8 cellular contexts compared by ENCODE assay signal in the genomic region with DNA sequence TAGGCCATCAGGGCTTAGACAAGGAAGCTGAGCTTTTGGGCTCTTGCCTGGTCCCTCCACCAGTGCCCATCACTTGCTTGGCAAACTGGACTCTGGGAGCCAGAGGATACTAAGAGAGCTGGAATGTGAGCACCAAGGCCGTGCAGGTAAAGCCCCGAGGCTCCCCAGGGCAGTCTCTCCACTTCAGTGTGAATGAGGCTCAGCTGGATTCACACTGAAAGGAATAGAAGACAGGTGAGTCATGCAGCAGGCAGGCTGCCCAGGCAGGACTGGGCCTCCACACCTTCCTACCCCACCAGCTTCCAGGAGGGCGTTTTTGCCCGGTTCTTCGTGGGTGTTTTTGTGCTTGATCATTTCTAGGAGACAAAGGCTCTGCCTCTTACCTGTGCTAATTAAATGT. TPM values are rescaled to one million over a fixed set of nuclear protein-coding genes. Genes with fewer than 3 reads are reported as not detected.
DNase-seq lines count a peak whose midpoint lies in the region; ATAC-seq and TF ChIP-seq lines count a peak whose summit lies in the region.

No MANE protein-coding gene starts in this region.

- no peaks in the 10 kb centered on the region for H3K4me1 Mint-ChIP-seq in CD4-positive, alpha-beta memory T cell

- no peaks in the 10 kb centered on the region for H3K36me3 Mint-ChIP-seq in CD4-positive, alpha-beta memory T cell

- POLR2A ChIA-PET in HEK293 (lab: Yijun Ruan, JAX), result no interaction called here
- POLR2A ChIA-PET in CD4-positive, alpha-beta memory T cell (lab: Charles Lee; ENCODE audit: partially characterized antibody), result no interaction called here

- no peak for ATAC-seq in GM18867 (IDR thresholded peaks at IDR 0.05; ENCODE audit: unreplicated experiment)

- no peak overlapping the region for H3K27ac ChIP-seq in HEK293 (ENCODE audit: extremely low read depth, low read depth, low read length)
- H3K27ac ChIP-seq in esophagus squamous epithelium, result peak overlapping the region in 3 of 4 donors; percentile 24 to 73 (median 52)
- H3K27ac ChIP-seq in smooth muscle cell (ENCODE audit: low read depth), result peak overlapping the region; percentile 82
- no peak overlapping the region for H3K27ac ChIP-seq in CD4-positive, alpha-beta memory T cell (ENCODE audit: low read depth, low read length)

- H3K36me3 ChIP-seq in HEK293 (ENCODE audit: control insufficient read depth in 2 of 2, insufficient read depth in 1 of 2, low read length in 2 of 2) (no peaks in the 10 kb centered on the region), esophagus squamous epithelium (no peaks in the 10 kb centered on the region), smooth muscle cell (ENCODE audit: low read depth) (no peaks in the 10 kb centered on the region)
- H3K36me3 ChIP-seq in CD4-positive, alpha-beta memory T cell (ENCODE audit: insufficient read depth, low read length), result no peaks in the 10 kb centered on the region

- H3K9me3 ChIP-seq in HEK293 (ENCODE audit: control insufficient read depth, insufficient read depth, low read depth, low read length) (no peaks in the 10 kb centered on the region), esophagus squamous epithelium (peaks cover 0 to 3% (median 0%) of the 10 kb centered on the region in 3 donors), smooth muscle cell (replicated peaks; ENCODE audit: low read depth) (no peaks in the 10 kb centered on the region)
- no peaks in the 10 kb centered on the region for H3K9me3 ChIP-seq in CD4-positive, alpha-beta memory T cell (ENCODE audit: control insufficient read depth in 1 of 2, low read length in 2 of 2)

- no peak overlapping the region for H3K9ac ChIP-seq in smooth muscle cell (ENCODE audit: low read depth)

- 21 to 47% methylated on average over 5 of the region's 5 CpGs for WGBS in esophagus squamous epithelium, 2 donors
- 15% methylated on average over 5 of the region's 5 CpGs for WGBS in smooth muscle cell (ENCODE audit: low lambda C conversion rate)

- H3K27me3 ChIP-seq in esophagus squamous epithelium, result peaks cover 0 to 29% (median 0%) of the 10 kb centered on the region in 4 donors
- no peaks in the 10 kb centered on the region for H3K27me3 ChIP-seq in smooth muscle cell (ENCODE audit: low read depth)
- peaks cover 4% of the 10 kb centered on the region for H3K27me3 ChIP-seq in CD4-positive, alpha-beta memory T cell (ENCODE audit: insufficient read depth, low read length)

- H3K4me3 Mint-ChIP-seq in CD4-positive, alpha-beta memory T cell, result no peak overlapping the region

- no peak overlapping the region for H2AFZ ChIP-seq in smooth muscle cell (ENCODE audit: low read depth)

- no peaks in the 10 kb centered on the region for H4K20me1 ChIP-seq in smooth muscle cell (ENCODE audit: low read depth)

- no peak overlapping the region for H3K4me3 ChIP-seq in HEK293 (ENCODE audit: low read depth, low read length)
- no peak overlapping the region for H3K4me3 ChIP-seq in esophagus squamous epithelium
- no peak overlapping the region for H3K4me3 ChIP-seq in smooth muscle cell
- no peak overlapping the region for H3K4me3 ChIP-seq in CD4-positive, alpha-beta memory T cell (ENCODE audit: low read length in 2 of 2)

- intact Hi-C loops in esophagus squamous epithelium (cut with DNase I), result no loop called here
- intact Hi-C loops in CD4-positive, alpha-beta memory T cell (cut with micrococcal nuclease), result no loop called here

- no peak overlapping the region for H3K27ac Mint-ChIP-seq in CD4-positive, alpha-beta memory T cell

- CTCF ChIA-PET in HEK293 (lab: Yijun Ruan, JAX), result no interaction called here
- CTCF ChIA-PET in CD4-positive, alpha-beta memory T cell (lab: Charles Lee; ENCODE audit: partially characterized antibody), result no interaction called here

- H3K27me3 Mint-ChIP-seq in CD4-positive, alpha-beta memory T cell, result peaks cover 31 to 51% of the 10 kb centered on the region in 2 donors

- no peaks in the 10 kb centered on the region for H3F3A ChIP-seq in smooth muscle cell (ENCODE audit: low read depth)

- peaks cover 0 to 9% (median under 1%) of the 10 kb centered on the region in 8 donors for H3K9me3 Mint-ChIP-seq in CD4-positive, alpha-beta memory T cell

- H3K4me1 ChIP-seq in HEK293 (ENCODE audit: control insufficient read depth, insufficient read depth, low read length), result no peaks in the 10 kb centered on the region
- H3K4me1 ChIP-seq in esophagus squamous epithelium, result peaks cover 6 to 38% (median 8%) of the 10 kb centered on the region in 3 donors
- no peaks in the 10 kb centered on the region for H3K4me1 ChIP-seq in smooth muscle cell (ENCODE audit: low read depth)
- no peaks in the 10 kb centered on the region for H3K4me1 ChIP-seq in CD4-positive, alpha-beta memory T cell (ENCODE audit: insufficient read depth, low read length)

- no peak overlapping the region for H3K4me2 ChIP-seq in smooth muscle cell

- no peak for TF ChIP-seq CTCF in HEK293 (tag by site-specific recombination; IDR thresholded peaks at IDR 0.05)
- TF ChIP-seq CTCF in esophagus squamous epithelium (IDR thresholded peaks at IDR 0.05), result peak in 1 of 6 experiments; percentile 3
- no peak for TF ChIP-seq CTCF in smooth muscle cell (IDR thresholded peaks at IDR 0.05; ENCODE audit: borderline replicate concordance, insufficient read depth, poor library complexity, severe bottlenecking)

- DNase-seq in NCI-H748 (lab: John Stamatoyannopoulos, UW; ENCODE audit: unreplicated experiment) (peak; percentile 66), esophagus squamous epithelium (lab: John Stamatoyannopoulos, UW) (no peak), smooth muscle cell (lab: John Stamatoyannopoulos, UW; ENCODE audit: unreplicated experiment) (no peak), midbrain (lab: John Stamatoyannopoulos, UW) (no peak), putamen (ENCODE audit: low spot score) (no peak)
- no peak for DNase-seq in CD4-positive, alpha-beta memory T cell

- no peak for TF ChIP-seq POLR2A in esophagus squamous epithelium (IDR thresholded peaks at IDR 0.05)

- H3K79me2 ChIP-seq in smooth muscle cell (ENCODE audit: low read depth), result no peaks in the 10 kb centered on the region

TF ChIP-seq in HEK293, 187 proteins besides CTCF, POLR2A, EP300 and RAD21:
- TF ChIP-seq GLIS1 (tag by site-specific recombination; IDR thresholded peaks at IDR 0.05), result peak; percentile 57
- no peak for TF ChIP-seq ZNF10 (tag by site-specific recombination; IDR thresholded peaks at IDR 0.05)
- TF ChIP-seq HIC1 (tag by site-specific recombination; IDR thresholded peaks at IDR 0.05), result no peak
- no peak for TF ChIP-seq YY1 (tag by site-specific recombination; IDR thresholded peaks at IDR 0.05)
- TF ChIP-seq ZNF791 (tag by site-specific recombination; IDR thresholded peaks at IDR 0.05), result no peak
- 0 out of 2 replicates have a peak, but pooled peaks have one; percentile 18 for TF ChIP-seq ZFHX2 (tag by site-specific recombination; conservative IDR thresholded peaks at IDR 0.05)
- TF ChIP-seq PRDM6 (tag by site-specific recombination; IDR thresholded peaks at IDR 0.05), result no peak
- peak; percentile 87 for TF ChIP-seq ZNF18 (tag by site-specific recombination; IDR thresholded peaks at IDR 0.05)
- TF ChIP-seq ZBTB7A (tag by site-specific recombination; IDR thresholded peaks at IDR 0.05; ENCODE audit: low read depth), result no peak

RNA-seq across cellular contexts. Expression of gene CTSV, which starts 7.3 kb away (rescaled TPM):
- total RNA-seq in esophagus squamous epithelium (10 to 100 TPM in 1 of 4 donors, 1 to 10 TPM in 3; 3.1 to 16.5 (median 6.8) TPM), smooth muscle cell (21.6 and 29.4 TPM in 2 replicates)
- 4.5 and 25.3 TPM in 2 replicates for polyA plus RNA-seq in smooth muscle cell
- total RNA-seq in CD4-positive, alpha-beta memory T cell, result not detected
- not detected for polyA plus RNA-seq in CD4-positive, alpha-beta memory T cell

Comparison
In these comparisons a context has a peak if more than half of its experiments do, and no peak if none do; other contexts are left out.
1. H3K27ac ChIP-seq: peak in esophagus squamous epithelium (3 of 4) and smooth muscle cell (single experiment); none in HEK293 (single experiment) and CD4-positive, alpha-beta memory T cell (single experiment).
2. RNA of gene CTSV, which starts 7.3 kb away (total RNA-seq): 21.6 to 29.4 TPM in smooth muscle cell and 3.1 to 16.5 TPM in esophagus squamous epithelium; not detected in CD4-positive, alpha-beta memory T cell; every median in the first group is over 4 times any median in the second.